Comparison of ENCODE assay signal across 21 cellular contexts in genomic region chr4:7004331-7004730, GRCh38. TPM values are rescaled to one million over a fixed set of nuclear protein-coding genes. Genes with fewer than 3 reads are reported as not detected.
DNase-seq lines count a peak whose midpoint lies in the region; ATAC-seq and TF ChIP-seq lines count a peak whose summit lies in the region.
"Had no signal": no experiment of that assay in that cellular context is flagged by ENCODE, and none has a peak within 500 bp of the region (broad histone marks: within the 10 kb centered on the region; RNA-seq: fewer than 3 reads in every experiment).

No MANE protein-coding gene starts in this region.

- no peak for TF ChIP-seq POLR2A in suprapubic skin (IDR thresholded peaks at IDR 0.05)
- no peak for TF ChIP-seq POLR2A in uterus (IDR thresholded peaks at IDR 0.05)

- DNase-seq in M059J (ENCODE audit: low read depth) (peak; percentile 99), glutamatergic neuron (no peak), suprapubic skin (ENCODE audit: low spot score in 2 of 2) (no peak), uterus (no peak)
- DNase-seq: activated CD4-positive, alpha-beta T cell treated with anti-CD3 and anti-CD28 coated beads, Interleukin-2, amount 10 ng/mL, durations not matched to agents 7 days and 5 days; activated T-cell treated with anti-CD3 and anti-CD28 coated beads, Interleukin-2, amount 50 U/mL, for 48 hours; caudate nucleus; effector memory CD4-positive, alpha-beta T cell; GOT3; NCI-H1105; NCI-H2171; NCI-H748 treated with DMSO at 0.1 percent for 48 hours; stimulated activated CD4-positive, alpha-beta T cell treated with anti-CD3 and anti-CD28 coated beads, Interleukin-12 subunit alpha, Interleukin-12 subunit beta, amount 100 ng/mL, for 4 hours; tibial artery had no signal

- H3K36me3 ChIP-seq in skeletal muscle tissue (ENCODE audit: control insufficient read depth in 3 of 3, insufficient read depth in 3 of 3, low read length in 3 of 3) (peaks cover 43 to 51% (median 43%) of the 10 kb centered on the region in 3 donors), suprapubic skin (peaks cover 73% of the 10 kb centered on the region), uterus (no peaks in the 10 kb centered on the region)

- H3K27ac ChIP-seq in skeletal muscle tissue (ENCODE audit: low read depth, low read length) (peak overlapping the region; percentile 37), suprapubic skin (no peak overlapping the region), uterus (no peak overlapping the region)
- H3K27ac ChIP-seq: BLaER1 treated with 17β-estradiol and CSF1 and Interleukin-3, amounts not matched to agents 10 nM and 100 nM; KMS-11; tibial artery had no signal

- H3K4me3 ChIP-seq in skeletal muscle tissue (ENCODE audit: low read length in 3 of 3) (no peak overlapping the region), suprapubic skin (no peak overlapping the region), uterus (no peak overlapping the region)
- H3K4me3 ChIP-seq: BLaER1 treated with 17β-estradiol and CSF1 and Interleukin-3, amounts not matched to agents 10 nM and 100 nM; tibial artery had no signal

- 78% methylated on average over 4 of the region's 4 CpGs for WGBS in suprapubic skin

- H3K9me3 ChIP-seq in skeletal muscle tissue (ENCODE audit: control insufficient read depth in 3 of 3, low read length in 3 of 3) (no peaks in the 10 kb centered on the region), suprapubic skin (no peaks in the 10 kb centered on the region), uterus (no peaks in the 10 kb centered on the region)
- H3K9me3 ChIP-seq: BLaER1 treated with 17β-estradiol and CSF1 and Interleukin-3, amounts not matched to agents 10 nM and 100 nM; tibial artery had no signal

- H3K9me3 Mint-ChIP-seq in brain = no peaks in the 10 kb centered on the region
- H3K9me3 Mint-ChIP-seq in glutamatergic neuron (ENCODE audit: unreplicated experiment) = no peaks in the 10 kb centered on the region
- H3K9me3 Mint-ChIP-seq: activated CD4-positive, alpha-beta T cell treated with anti-CD3 and anti-CD28 coated beads, Interleukin-2, amount 10 ng/mL, durations not matched to agents 7 days and 5 days; stimulated activated memory B cell treated with anti-CD40 and anti-IgM and Interleukin-4, amounts not matched to agents 10 μg/mL and 1 μg/mL and 100 μg/mL, for 72 hours had no signal

- TF ChIP-seq CTCF in brain (conservative IDR thresholded peaks at IDR 0.05) = no peak
- no peak for TF ChIP-seq CTCF in glutamatergic neuron (IDR thresholded peaks at IDR 0.05; ENCODE audit: partially characterized antibody, unreplicated experiment)
- TF ChIP-seq CTCF in suprapubic skin (IDR thresholded peaks at IDR 0.05) = no peak
- no peak for TF ChIP-seq CTCF in uterus (IDR thresholded peaks at IDR 0.05)

- no peak for ATAC-seq in GM18502 (IDR thresholded peaks at IDR 0.05; ENCODE audit: poor library complexity, unreplicated experiment)
- ATAC-seq: Panc1; stimulated activated memory B cell treated with anti-CD40 and anti-IgM and Interleukin-4, amounts not matched to agents 10 μg/mL and 1 μg/mL and 100 μg/mL, for 72 hours had no signal

- H3K9ac ChIP-seq in skeletal muscle tissue (ENCODE audit: low read depth in 1 of 3, low read length in 3 of 3) = no peak overlapping the region
- H3K9ac ChIP-seq: KMS-11 had no signal

- H3K4me1 Mint-ChIP-seq in brain = no peaks in the 10 kb centered on the region
- H3K4me1 Mint-ChIP-seq in glutamatergic neuron (ENCODE audit: low read depth, unreplicated experiment) = no peaks in the 10 kb centered on the region
- H3K4me1 Mint-ChIP-seq: stimulated activated memory B cell treated with anti-CD40 and anti-IgM and Interleukin-4, amounts not matched to agents 10 μg/mL and 1 μg/mL and 100 μg/mL, for 72 hours had no signal

- intact Hi-C loops in uterus (cut with DNase I; ENCODE audit: low total_unique reads) = no loop called here

- H3K27me3 ChIP-seq in skeletal muscle tissue (ENCODE audit: control insufficient read depth in 3 of 3, insufficient read depth in 3 of 3, low read length in 3 of 3) = no peaks in the 10 kb centered on the region
- H3K27me3 ChIP-seq in suprapubic skin = no peaks in the 10 kb centered on the region
- H3K27me3 ChIP-seq in uterus = no peaks in the 10 kb centered on the region
- H3K27me3 ChIP-seq: BLaER1 treated with 17β-estradiol and CSF1 and Interleukin-3, amounts not matched to agents 10 nM and 100 nM; tibial artery had no signal

- peaks cover 81% of the 10 kb centered on the region for H3K36me3 Mint-ChIP-seq in brain
- H3K36me3 Mint-ChIP-seq in glutamatergic neuron (ENCODE audit: unreplicated experiment) = no peaks in the 10 kb centered on the region

- H3K27me3 Mint-ChIP-seq in brain (peaks cover 3% of the 10 kb centered on the region), glutamatergic neuron (ENCODE audit: unreplicated experiment) (peaks cover 7% of the 10 kb centered on the region)
- H3K27me3 Mint-ChIP-seq: activated CD4-positive, alpha-beta T cell treated with anti-CD3 and anti-CD28 coated beads, Interleukin-2, amount 10 ng/mL, durations not matched to agents 7 days and 5 days; stimulated activated memory B cell treated with anti-CD40 and anti-IgM and Interleukin-4, amounts not matched to agents 10 μg/mL and 1 μg/mL and 100 μg/mL, for 72 hours had no signal

- H3K4me3 Mint-ChIP-seq in brain (no peak overlapping the region), glutamatergic neuron (ENCODE audit: unreplicated experiment) (no peak overlapping the region)
- H3K4me3 Mint-ChIP-seq: activated CD4-positive, alpha-beta T cell treated with anti-CD3 and anti-CD28 coated beads, Interleukin-2, amount 10 ng/mL, durations not matched to agents 7 days and 5 days; stimulated activated memory B cell treated with anti-CD40 and anti-IgM and Interleukin-4, amounts not matched to agents 10 μg/mL and 1 μg/mL and 100 μg/mL, for 72 hours had no signal

- peak overlapping the region in 4 of 5 experiments; percentile 20 to 50 (median 33) for H3K27ac Mint-ChIP-seq in brain
- H3K27ac Mint-ChIP-seq in glutamatergic neuron (ENCODE audit: unreplicated experiment) = peak overlapping the region; percentile 57

- no peak for TF ChIP-seq EP300 in suprapubic skin (IDR thresholded peaks at IDR 0.05)

- H3K4me1 ChIP-seq in skeletal muscle tissue (ENCODE audit: control insufficient read depth in 3 of 3, insufficient read depth in 3 of 3, low read length in 3 of 3) (peaks cover 23 to 61% (median 28%) of the 10 kb centered on the region in 3 donors), suprapubic skin (peaks cover 14% of the 10 kb centered on the region), uterus (no peaks in the 10 kb centered on the region)
- H3K4me1 ChIP-seq: tibial artery had no signal

RNA-seq across cellular contexts. Expression of gene TADA2B, which starts 38.8 kb away (rescaled TPM):
- 7.6 and 11.0 TPM in 2 replicates for total RNA-seq in M059J (2014; rRNA removed; shearing (Covaris generic))
- 14.1 TPM for polyA plus RNA-seq in brain (ENCODE audit: insufficient read depth, low read depth, low replicate concordance)
- 14.3 TPM for total RNA-seq in glutamatergic neuron (ENCODE audit: unreplicated experiment)
- total RNA-seq in skeletal muscle tissue = 19.3 TPM
- total RNA-seq in suprapubic skin = 10 to 100 TPM; 17.5 to 26.6 (median 23.9) TPM
- 10 to 100 TPM; 14.1 to 24.0 (median 21.1) TPM for total RNA-seq in uterus
